In genomic region chr2:128280901-128281321, GRCh38 we compare ENCODE assay signal across 13 cellular contexts. TPM values are rescaled to one million over a fixed set of nuclear protein-coding genes. Genes with fewer than 3 reads are reported as not detected.
DNase-seq lines count a peak whose midpoint lies in the region; ATAC-seq and TF ChIP-seq lines count a peak whose summit lies in the region.
"Had no signal": no experiment of that assay in that cellular context is flagged by ENCODE, and none has a peak within 500 bp of the region (broad histone marks: within the 10 kb centered on the region; RNA-seq: fewer than 3 reads in every experiment).

No MANE protein-coding gene starts in this region.

- H3K9me3 ChIP-seq in aorta (ENCODE audit: control insufficient read depth, low read length), result no peaks in the 10 kb centered on the region

- no peaks in the 10 kb centered on the region for H3K4me1 ChIP-seq in aorta (ENCODE audit: control insufficient read depth in 1 of 2, insufficient read depth in 2 of 2, low read length in 2 of 2)

- WGBS in aorta, 2 donors, result 55 to 66% methylated on average over 5 of the region's 5 CpGs

- H3K9me3 Mint-ChIP-seq in stimulated activated naive CD8-positive, alpha-beta T cell treated with anti-CD3 and anti-CD28 coated beads, Interleukin-15, amount 100 ng/mL, for 72 hours, result no peaks in the 10 kb centered on the region
- H3K9me3 Mint-ChIP-seq in nephron progenitor cell, result no peaks in the 10 kb centered on the region
- H3K9me3 Mint-ChIP-seq: stimulated activated naive CD8-positive, alpha-beta T cell treated with anti-CD3 and anti-CD28 coated beads, Interleukin-15, Interleukin-2, amounts not matched to agents 100 ng/mL and 50 ng/mL, for 24 hours had no signal

- ATAC-seq in stimulated activated naive CD8-positive, alpha-beta T cell treated with anti-CD3 and anti-CD28 coated beads, Interleukin-15, amount 100 ng/mL, for 72 hours, result no peak
- no peak for ATAC-seq in stimulated activated naive CD8-positive, alpha-beta T cell treated with anti-CD3 and anti-CD28 coated beads, Interleukin-15, Interleukin-2, amounts not matched to agents 100 U/mL and 50 U/mL, for 24 hours
- peak; percentile 33 for ATAC-seq in aorta (ENCODE audit: low FRiP score)
- ATAC-seq in GM21526 (IDR thresholded peaks at IDR 0.05; ENCODE audit: low FRiP score, unreplicated experiment), result no peak

- H3K27me3 Mint-ChIP-seq in stimulated activated naive CD8-positive, alpha-beta T cell treated with anti-CD3 and anti-CD28 coated beads, Interleukin-15, amount 100 ng/mL, for 72 hours, result no peaks in the 10 kb centered on the region
- H3K27me3 Mint-ChIP-seq in nephron progenitor cell (ENCODE audit: low read depth, poor library complexity), result no peaks in the 10 kb centered on the region
- H3K27me3 Mint-ChIP-seq: stimulated activated naive CD8-positive, alpha-beta T cell treated with anti-CD3 and anti-CD28 coated beads, Interleukin-15, Interleukin-2, amounts not matched to agents 100 ng/mL and 50 ng/mL, for 24 hours had no signal

- H3K36me3 Mint-ChIP-seq in nephron progenitor cell (ENCODE audit: low read depth), result peaks cover 9% of the 10 kb centered on the region

- TF ChIP-seq CTCF in nephron progenitor cell (IDR thresholded peaks at IDR 0.05) (no peak), coronary artery (IDR thresholded peaks at IDR 0.05) (no peak)

- intact Hi-C loops in aorta (cut with DNase I), result no loop called here

- no peak overlapping the region for H3K4me3 Mint-ChIP-seq in stimulated activated naive CD8-positive, alpha-beta T cell treated with anti-CD3 and anti-CD28 coated beads, Interleukin-15, amount 100 ng/mL, for 72 hours
- H3K4me3 Mint-ChIP-seq in nephron progenitor cell, result no peak overlapping the region
- H3K4me3 Mint-ChIP-seq: stimulated activated naive CD8-positive, alpha-beta T cell treated with anti-CD3 and anti-CD28 coated beads, Interleukin-15, Interleukin-2, amounts not matched to agents 100 ng/mL and 50 ng/mL, for 24 hours had no signal

- H3K27me3 ChIP-seq in aorta (ENCODE audit: control insufficient read depth in 1 of 2, insufficient read depth in 2 of 2, low read length in 1 of 2), result no peaks in the 10 kb centered on the region

- no peak overlapping the region for H3K27ac ChIP-seq in aorta (ENCODE audit: low read depth in 1 of 2, low read length in 2 of 2)
- peak overlapping the region in 1 of 2 donors; percentile 56 for H3K27ac ChIP-seq in coronary artery
- H3K27ac ChIP-seq: GM23248 had no signal

- H3K4me3 ChIP-seq in aorta (ENCODE audit: low read length in 2 of 2) (no peak overlapping the region), coronary artery (no peak overlapping the region)
- H3K4me3 ChIP-seq: GM23248 had no signal

- peak overlapping the region; percentile 57 for H3K27ac Mint-ChIP-seq in stimulated activated naive CD8-positive, alpha-beta T cell treated with anti-CD3 and anti-CD28 coated beads, Interleukin-15, amount 100 ng/mL, for 72 hours
- H3K27ac Mint-ChIP-seq in nephron progenitor cell, result peak overlapping the region; percentile 79
- H3K27ac Mint-ChIP-seq: stimulated activated naive CD8-positive, alpha-beta T cell treated with anti-CD3 and anti-CD28 coated beads, Interleukin-15, Interleukin-2, amounts not matched to agents 100 ng/mL and 50 ng/mL, for 24 hours had no signal

- no peaks in the 10 kb centered on the region for H3K36me3 ChIP-seq in aorta (ENCODE audit: control insufficient read depth in 1 of 2, insufficient read depth in 2 of 2, low read length in 1 of 2)

- peaks cover 42% of the 10 kb centered on the region for H3K4me1 Mint-ChIP-seq in stimulated activated naive CD8-positive, alpha-beta T cell treated with anti-CD3 and anti-CD28 coated beads, Interleukin-15, amount 100 ng/mL, for 72 hours
- peaks cover 21% of the 10 kb centered on the region for H3K4me1 Mint-ChIP-seq in nephron progenitor cell

- DNase-seq in stimulated activated naive CD8-positive, alpha-beta T cell treated with anti-CD3 and anti-CD28 coated beads, Interleukin-15, amount 100 ng/mL, for 72 hours, result no peak
- no peak for DNase-seq in stimulated activated naive CD8-positive, alpha-beta T cell treated with anti-CD3 and anti-CD28 coated beads, Interleukin-15, Interleukin-2, amounts not matched to agents 100 U/mL and 50 U/mL, for 24 hours
- DNase-seq in globus pallidus (ENCODE audit: low spot score) (peak; percentile 49), nephron progenitor cell (no peak), aorta (peak; percentile 65 to 81), coronary artery (ENCODE audit: low spot score) (no peak), NK-92 (lab: John Stamatoyannopoulos, UW; ENCODE audit: unreplicated experiment) (no peak)
- DNase-seq: activated CD4-positive, alpha-beta T cell treated with anti-CD3 and anti-CD28 coated beads for 1 hour; cortex of kidney; GM23248; RPMI8226 had no signal

RNA-seq across cellular contexts. Expression of gene HS6ST1, which starts 37.8 kb away (rescaled TPM):
- total RNA-seq in aorta, result 10 to 100 TPM; 14.7 to 17.4 TPM
- polyA plus RNA-seq in aorta, result 1 to 10 TPM; 3.0 to 3.1 TPM

Comparison
In these comparisons a context has a peak if more than half of its experiments do, and no peak if none do; other contexts are left out.
1. DNase-seq: peak in globus pallidus (single experiment) and aorta (2 of 2); none in stimulated activated naive CD8-positive, alpha-beta T cell treated with anti-CD3 and anti-CD28 coated beads, Interleukin-15, amount 100 ng/mL, for 72 hours (0 of 2), stimulated activated naive CD8-positive, alpha-beta T cell treated with anti-CD3 and anti-CD28 coated beads, Interleukin-15, Interleukin-2, amounts not matched to agents 100 U/mL and 50 U/mL, for 24 hours (single experiment), nephron progenitor cell (single experiment), coronary artery (single experiment) and NK-92 (single experiment).